8 cellular contexts compared by ENCODE assay signal in genomic region chr17:42275527-42276358, GRCh38. TPM values are rescaled to one million over a fixed set of nuclear protein-coding genes. Genes with fewer than 3 reads are reported as not detected.
DNase-seq lines count a peak whose midpoint lies in the region; ATAC-seq and TF ChIP-seq lines count a peak whose summit lies in the region.

No MANE protein-coding gene starts in this region.

- H3K27ac ChIP-seq in SJCRH30 (no peak overlapping the region), angular gyrus (ENCODE audit: low read depth, low read length) (peak overlapping the region; percentile 29), PC-3 (ENCODE audit: low read length) (no peak overlapping the region)

- no peak overlapping the region for H3K9ac ChIP-seq in PC-3 (ENCODE audit: low read length)

- H3F3A ChIP-seq in PC-3 (ENCODE audit: low read length, unreplicated experiment): no peaks in the 10 kb centered on the region

- POLR2A ChIA-PET in PC-3 (lab: Charles Lee; ENCODE audit: unreplicated experiment): no interaction called here

- TF ChIP-seq CTCF in GM12875 (IDR thresholded peaks at IDR 0.05; ENCODE audit: borderline replicate concordance, insufficient read depth, low read depth, low read length) (no peak), PC-3 (conservative IDR thresholded peaks at IDR 0.05; ENCODE audit: low read depth, low read length) (no peak)

- peaks cover 15% of the 10 kb centered on the region for H3K4me1 ChIP-seq in SJCRH30
- H3K4me1 ChIP-seq in PC-3 (ENCODE audit: insufficient read depth, low read length): no peaks in the 10 kb centered on the region

- intact Hi-C loops in PC-3 (cut with micrococcal nuclease): no loop called here

- H3K9me3 ChIP-seq in SJCRH30 (replicated peaks) (no peaks in the 10 kb centered on the region), PC-3 (ENCODE audit: low read length) (no peaks in the 10 kb centered on the region)

- H3K4me2 ChIP-seq in PC-3 (ENCODE audit: low read length): no peak overlapping the region

- DNase-seq in SJCRH30 (peak in 1 of 2 experiments; percentile 55), iPS-NIHi7 (ENCODE audit: extremely low spot score) (peak; percentile 46), PC-3 (no peak), kidney glomerular epithelial cell (lab: John Stamatoyannopoulos, UW) (no peak)
- DNase-seq in stimulated activated CD4-positive, alpha-beta T cell treated with anti-CD3 and anti-CD28 coated beads, Interleukin-15, amount 100 ng/mL, for 24 hours: peak; percentile 48

- BruUV-seq in PC-3 (replicated peaks; lab: Mats Ljungman, UMichigan): no TSS peak

- H3K4me3 ChIP-seq in GM12875 (ENCODE audit: low read depth, low read length): peak overlapping the region; percentile 76
- H3K4me3 ChIP-seq in SJCRH30: peak overlapping the region; percentile 88
- H3K4me3 ChIP-seq in PC-3 (ENCODE audit: low read length): no peak overlapping the region

- no peak overlapping the region for H2AFZ ChIP-seq in PC-3 (ENCODE audit: low read length)

- no peaks in the 10 kb centered on the region for H3K36me3 ChIP-seq in SJCRH30
- no peaks in the 10 kb centered on the region for H3K36me3 ChIP-seq in PC-3 (ENCODE audit: low read depth, low read length)

- no peaks in the 10 kb centered on the region for H4K20me1 ChIP-seq in PC-3 (ENCODE audit: low read length)

- H3K27me3 ChIP-seq in SJCRH30 (peaks cover 10% of the 10 kb centered on the region), PC-3 (ENCODE audit: low read length) (no peaks in the 10 kb centered on the region)

- CTCF ChIA-PET in PC-3 (lab: Charles Lee): no interaction called here

- ATAC-seq in HG02840 (IDR thresholded peaks at IDR 0.05; ENCODE audit: low FRiP score, unreplicated experiment): peak; percentile 41
- no peak for ATAC-seq in PC-3

- H3K9me2 ChIP-seq in PC-3 (replicated peaks; ENCODE audit: low read length): no peaks in the 10 kb centered on the region

- no peaks in the 10 kb centered on the region for H3K79me2 ChIP-seq in PC-3 (ENCODE audit: low read length)

RNA-seq across cellular contexts. Expression of gene STAT5B, which starts 0.4 kb away (rescaled TPM):
- total RNA-seq in SJCRH30 (2014; rRNA removed; shearing (Covaris generic)): 25.7 and 31.1 TPM in 2 replicates
- not detected in 2 replicates for total RNA-seq in PC-3 (2014; rRNA removed)

RNA-seq across cellular contexts. Expression of gene STAT5A, which starts 12.6 kb away (rescaled TPM):
- 5.0 and 5.9 TPM in 2 replicates for total RNA-seq in SJCRH30 (2014; rRNA removed; shearing (Covaris generic))
- not detected in 2 replicates for total RNA-seq in PC-3 (2014; rRNA removed)

Comparison
In these comparisons a context has a peak if more than half of its experiments do, and no peak if none do; other contexts are left out.
1. DNase-seq: peak in iPS-NIHi7 (single experiment) and stimulated activated CD4-positive, alpha-beta T cell treated with anti-CD3 and anti-CD28 coated beads, Interleukin-15, amount 100 ng/mL, for 24 hours (single experiment); none in PC-3 (single experiment) and kidney glomerular epithelial cell (single experiment).
2. RNA of gene STAT5B, which starts 0.4 kb away (total RNA-seq): 25.7 to 31.1 TPM in SJCRH30; not detected in PC-3; every median in the first group is over 10 times any median in the second.